1 cellular context compared by ENCODE assay signal in genomic region chr19:3304871-3305423, GRCh38.
TF ChIP-seq lines count a peak whose summit lies in the region.

No MANE protein-coding gene starts in this region.

TF ChIP-seq in HEK293, 187 proteins besides CTCF, POLR2A, EP300 and RAD21 (continued from another document and continues in another):
- TF ChIP-seq ZNF148 (tag by site-specific recombination; IDR thresholded peaks at IDR 0.05; ENCODE audit: borderline replicate concordance), result no peak
- no peak for TF ChIP-seq ZNF610 (tag by site-specific recombination; IDR thresholded peaks at IDR 0.05; ENCODE audit: borderline replicate concordance)
- TF ChIP-seq ZNF394 (tag by site-specific recombination; IDR thresholded peaks at IDR 0.05; ENCODE audit: borderline replicate concordance), result 0 out of 2 replicates have a peak, but pooled peaks have one; percentile 18
- no peak for TF ChIP-seq ZNF645 (tag by site-specific recombination; IDR thresholded peaks at IDR 0.05)
- TF ChIP-seq PRDM4 (tag by site-specific recombination; IDR thresholded peaks at IDR 0.05), result no peak
- TF ChIP-seq ZNF837 (tag by site-specific recombination; IDR thresholded peaks at IDR 0.05), result no peak
- TF ChIP-seq ZNF18 (tag by site-specific recombination; IDR thresholded peaks at IDR 0.05), result no peak
- no peak for TF ChIP-seq ZNF121 (tag by site-specific recombination; IDR thresholded peaks at IDR 0.05)
- no peak for TF ChIP-seq ZNF350 (tag by site-specific recombination; IDR thresholded peaks at IDR 0.05)
- no peak for TF ChIP-seq ZNF530 (tag by site-specific recombination; IDR thresholded peaks at IDR 0.05; ENCODE audit: low read depth)
- TF ChIP-seq ZBTB49 (tag by site-specific recombination; IDR thresholded peaks at IDR 0.05; ENCODE audit: low read depth), result no peak
- TF ChIP-seq GLIS1 (tag by site-specific recombination; IDR thresholded peaks at IDR 0.05), result peak; percentile 74
- no peak for TF ChIP-seq ZBTB11 (tag by site-specific recombination; conservative IDR thresholded peaks at IDR 0.05; ENCODE audit: low read depth)
- no peak for TF ChIP-seq ZSCAN16 (tag by site-specific recombination; IDR thresholded peaks at IDR 0.05)
- no peak for TF ChIP-seq ZNF324 (tag by site-specific recombination; IDR thresholded peaks at IDR 0.05)
- no peak for TF ChIP-seq ZNF621 (tag by site-specific recombination; IDR thresholded peaks at IDR 0.05)
- TF ChIP-seq ZSCAN4 (tag by site-specific recombination; IDR thresholded peaks at IDR 0.05), result no peak; the same call in 1 of the 2 replicates
- TF ChIP-seq ZIC2 (tag by site-specific recombination; IDR thresholded peaks at IDR 0.05), result no peak
- TF ChIP-seq BCL6B (tag by site-specific recombination; IDR thresholded peaks at IDR 0.05), result no peak
- TF ChIP-seq ZBTB8A (tag by site-specific recombination; IDR thresholded peaks at IDR 0.05), result peak; percentile 54
- no peak for TF ChIP-seq ZNF768 (tag by site-specific recombination; IDR thresholded peaks at IDR 0.05)
- no peak for TF ChIP-seq ZSCAN18 (tag by site-specific recombination; IDR thresholded peaks at IDR 0.05)
- TF ChIP-seq ZNF510 (tag by site-specific recombination; IDR thresholded peaks at IDR 0.05; ENCODE audit: insufficient replicate concordance), result no peak
- TF ChIP-seq SCRT1 (tag by site-specific recombination; IDR thresholded peaks at IDR 0.05; ENCODE audit: borderline replicate concordance), result no peak
- no peak for TF ChIP-seq ZNF629 (tag by site-specific recombination; IDR thresholded peaks at IDR 0.05)
- TF ChIP-seq ZNF585B (tag by site-specific recombination; IDR thresholded peaks at IDR 0.05), result peak; percentile 52; the same call in 1 of the 2 replicates
- TF ChIP-seq ZNF529 (tag by site-specific recombination; IDR thresholded peaks at IDR 0.05; ENCODE audit: insufficient replicate concordance), result no peak
- no peak for TF ChIP-seq ZNF548 (tag by site-specific recombination; IDR thresholded peaks at IDR 0.05)
- no peak for TF ChIP-seq ZNF140 (tag by site-specific recombination; IDR thresholded peaks at IDR 0.05)
- no peak for TF ChIP-seq ZNF266 (tag by site-specific recombination; IDR thresholded peaks at IDR 0.05; ENCODE audit: low read depth)
- no peak for TF ChIP-seq ZNF354C (tag by site-specific recombination; IDR thresholded peaks at IDR 0.05; ENCODE audit: borderline replicate concordance, low read depth)
- TF ChIP-seq INSM2 (tag by site-specific recombination; IDR thresholded peaks at IDR 0.05), result no peak
- TF ChIP-seq KLF9 (tag by site-specific recombination; IDR thresholded peaks at IDR 0.05; ENCODE audit: low read depth), result no peak
- TF ChIP-seq ZBTB26 (tag by site-specific recombination; optimal IDR thresholded peaks at IDR 0.05), result peak; percentile 16
- peak; percentile 48 for TF ChIP-seq ZNF623 (tag by site-specific recombination; IDR thresholded peaks at IDR 0.05)
- TF ChIP-seq ZNF658 (tag by site-specific recombination; IDR thresholded peaks at IDR 0.05), result no peak
- TF ChIP-seq ZNF335 (tag by site-specific recombination; conservative IDR thresholded peaks at IDR 0.05), result no peak
- TF ChIP-seq ZNF792 (tag by site-specific recombination; IDR thresholded peaks at IDR 0.05), result no peak
- no peak for TF ChIP-seq ZNF501 (tag by site-specific recombination; IDR thresholded peaks at IDR 0.05)
- TF ChIP-seq ZNF558 (tag by site-specific recombination; IDR thresholded peaks at IDR 0.05), result no peak
- no peak for TF ChIP-seq ZFP69B (tag by site-specific recombination; IDR thresholded peaks at IDR 0.05)
